8 cellular contexts compared by ENCODE assay signal in the genomic region with DNA sequence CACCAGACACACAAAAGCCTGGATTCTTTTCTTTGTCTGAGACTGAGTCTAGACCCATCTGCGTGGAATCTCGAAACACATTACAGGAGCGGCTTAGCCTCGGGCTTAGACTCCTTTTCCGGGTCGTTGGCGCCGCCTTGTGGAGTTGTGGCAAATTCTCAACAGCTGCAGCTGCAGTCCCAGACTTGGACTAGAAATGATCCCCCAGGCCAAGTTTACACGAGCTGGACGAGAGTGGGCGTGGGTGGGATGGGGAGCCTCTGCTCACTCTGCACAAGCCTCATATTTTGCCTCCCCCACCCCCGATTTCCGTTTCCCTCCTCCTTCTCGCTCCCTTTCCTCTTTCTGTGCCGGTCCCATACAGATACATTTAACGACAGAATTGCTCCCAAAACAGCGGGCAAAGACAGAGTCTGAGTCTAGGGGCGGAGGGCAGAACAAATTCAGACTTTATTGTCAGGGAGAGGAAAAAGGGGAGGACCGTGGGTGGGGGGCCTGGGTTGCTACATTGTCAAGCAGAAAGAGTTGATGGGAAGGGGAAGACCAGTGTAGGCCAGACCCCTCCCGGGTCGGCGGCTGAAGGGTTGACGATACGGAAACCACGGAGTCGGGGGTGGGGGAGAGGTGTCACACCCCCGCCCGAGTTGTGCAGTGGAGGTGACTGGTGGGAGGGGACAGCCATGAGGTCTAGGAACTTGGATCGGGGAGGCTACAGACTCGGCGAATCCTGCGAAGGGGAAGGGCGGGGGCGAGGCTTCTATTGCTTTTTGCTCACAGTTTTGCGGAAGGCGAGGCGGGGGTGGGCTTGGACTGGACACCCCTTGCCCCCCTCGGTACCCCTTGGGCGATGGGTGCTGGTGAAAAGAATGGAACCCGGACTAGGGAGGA. TPM values are rescaled to one million over a fixed set of nuclear protein-coding genes. Genes with fewer than 3 reads are reported as not detected.
DNase-seq lines count a peak whose midpoint lies in the region; ATAC-seq and TF ChIP-seq lines count a peak whose summit lies in the region.

No MANE protein-coding gene starts in this region.

- DNase-seq in GM23248, result peak; percentile 95
- peak; percentile 84 for DNase-seq in MG63
- peak; percentile 92 for DNase-seq in SK-MEL-5 (ENCODE audit: low read depth, low spot score)
- peak; percentile 90 for DNase-seq in activated naive CD4-positive, alpha-beta T cell treated with Interleukin-2 at 50 U/mL for 16 hours
- peak; percentile 83 for DNase-seq in glomerular visceral epithelial cell (ENCODE audit: extremely low spot score)
- peak; percentile 90 to 94 (median 94) for DNase-seq in ovary
- DNase-seq in thoracic aorta (ENCODE audit: low spot score), result peak; percentile 73

- H3K4me2 ChIP-seq in DOHH2 (ENCODE audit: low read length), result peak overlapping the region; percentile 55
- H3K4me2 ChIP-seq in GM23248 (ENCODE audit: unreplicated experiment), result peak overlapping the region; percentile 79

- in situ Hi-C loops in GM23248 (cut with MboI), result no loop called here
- in situ Hi-C loops in SK-MEL-5 (cut with HindIII; ENCODE audit: low pct_unique_long_range_greater_than_20kb, low sequenced_read_pairs), result no loop called here

- H3K9ac ChIP-seq in GM23248, result peak overlapping the region; percentile 50

- H3K27ac ChIP-seq in DOHH2 (ENCODE audit: low read depth, low read length) (no peak overlapping the region), GM23248 (no peak overlapping the region), ovary (peak overlapping the region; percentile 67 to 76), thoracic aorta (no peak overlapping the region)

- no peak for TF ChIP-seq EP300 in ovary (IDR thresholded peaks at IDR 0.05)

- H3K9me3 ChIP-seq in DOHH2 (ENCODE audit: control insufficient read depth, insufficient read depth, low read length) (no peaks in the 10 kb centered on the region), GM23248 (ENCODE audit: low read depth) (no peaks in the 10 kb centered on the region), MG63 (no peaks in the 10 kb centered on the region), ovary (no peaks in the 10 kb centered on the region), thoracic aorta (no peaks in the 10 kb centered on the region)

- H3K27me3 ChIP-seq in DOHH2 (ENCODE audit: control insufficient read depth, low read length) (0 out of 2 replicates have a peak, but pooled peaks cover 3% of the 10 kb centered on the region), GM23248 (replicated peaks; ENCODE audit: insufficient read depth) (no peaks in the 10 kb centered on the region), MG63 (no peaks in the 10 kb centered on the region), ovary (no peaks in the 10 kb centered on the region), thoracic aorta (replicated peaks; ENCODE audit: insufficient read depth) (no peaks in the 10 kb centered on the region)

- H3K9me2 ChIP-seq in DOHH2 (replicated peaks; ENCODE audit: control insufficient read depth, low read length) (no peaks in the 10 kb centered on the region), GM23248 (ENCODE audit: insufficient read depth) (no peaks in the 10 kb centered on the region)

- H3K79me2 ChIP-seq in DOHH2 (ENCODE audit: control insufficient read depth, low read length) (no peaks in the 10 kb centered on the region), GM23248 (ENCODE audit: insufficient read depth) (no peaks in the 10 kb centered on the region)

- no peaks in the 10 kb centered on the region for H3K36me3 ChIP-seq in DOHH2 (ENCODE audit: control insufficient read depth, low read length)
- no peaks in the 10 kb centered on the region for H3K36me3 ChIP-seq in GM23248 (ENCODE audit: low read depth)
- H3K36me3 ChIP-seq in MG63, result 0 out of 2 replicates have a peak, but pooled peaks cover 2% of the 10 kb centered on the region
- no peaks in the 10 kb centered on the region for H3K36me3 ChIP-seq in ovary
- H3K36me3 ChIP-seq in thoracic aorta, result peaks cover 3% of the 10 kb centered on the region

- H3K4me1 ChIP-seq in DOHH2 (ENCODE audit: control insufficient read depth, low read length) (peaks cover 34% of the 10 kb centered on the region), GM23248 (ENCODE audit: insufficient read depth) (peaks cover 15% of the 10 kb centered on the region), ovary (ENCODE audit: insufficient read depth) (peaks cover 12% of the 10 kb centered on the region), thoracic aorta (ENCODE audit: control insufficient read depth in 1 of 2, low read depth in 2 of 2) (peaks cover 10 to 34% of the 10 kb centered on the region in 2 donors)

- H3F3A ChIP-seq in DOHH2 (ENCODE audit: control insufficient read depth, insufficient read depth) (peaks cover 3% of the 10 kb centered on the region; the same call in 1 of the 2 replicates), GM23248 (ENCODE audit: insufficient read depth) (peaks cover 18% of the 10 kb centered on the region)

- 3 to 8% methylated on average over 36 to 40 of the region's 40 CpGs for WGBS in GM23248 (ENCODE audit: low coverage in 1 of 2, low lambda C conversion rate in 2 of 2, missing lambda C conversion rate in 2 of 2), 2 experiments
- 7 to 12% (median 8%) methylated on average over 40 of the region's 40 CpGs for WGBS in ovary, 3 donors

- peak; percentile 70 for ATAC-seq in thoracic aorta (ENCODE audit: insufficient number of reproducible peaks, low FRiP score, low read depth)

- peak overlapping the region; percentile 42 for H3K4me3 ChIP-seq in DOHH2 (ENCODE audit: low read length)
- H3K4me3 ChIP-seq in GM23248, result peak overlapping the region; percentile 74
- H3K4me3 ChIP-seq in MG63, result no peak overlapping the region
- H3K4me3 ChIP-seq in ovary, result peak overlapping the region; percentile 42
- H3K4me3 ChIP-seq in thoracic aorta, result peak overlapping the region; percentile 76

- H4K20me1 ChIP-seq in DOHH2 (ENCODE audit: control insufficient read depth, insufficient read depth, low read depth, low read length) (no peaks in the 10 kb centered on the region), GM23248 (ENCODE audit: insufficient read depth) (no peaks in the 10 kb centered on the region)

- TF ChIP-seq POLR2A in ovary (IDR thresholded peaks at IDR 0.05), result no peak

- TF ChIP-seq CTCF in DOHH2 (IDR thresholded peaks at IDR 0.05; ENCODE audit: low read depth, low read length, poor library complexity, severe bottlenecking) (peak; percentile 92), ovary (IDR thresholded peaks at IDR 0.05) (peak; percentile 42 to 89 (median 86)), thoracic aorta (IDR thresholded peaks at IDR 0.05) (peak; percentile 82)

- intact Hi-C loops in ovary (cut with DNase I), result loop anchor here (5.0 to 10.0 kb wide), 3 partner anchors 37 to 384 kb away; partner anchors contain the start of genes HOXC8 (in 2 of the 4), HOXC9 (in 2 of the 4) and HOXC10 (in 1 of the 4)

- peak overlapping the region; percentile 87 for H2AFZ ChIP-seq in GM23248

RNA-seq across cellular contexts. Expression of gene GPR84, which starts 4.7 kb away (rescaled TPM):
- not detected in 2 replicates for total RNA-seq in GM23248 (2014; rRNA removed; shearing (Covaris generic))
- polyA plus RNA-seq in GM23248 (2016; fragmentation: Nextera tagmentation; extraction: Ambion mirVana) (not detected in 2 replicates), ovary (under 1 TPM; 0.22 to 0.42 TPM)
- not detected in 2 replicates for total RNA-seq in MG63 (2014; rRNA removed; shearing (Covaris generic); ENCODE audit: low replicate concordance)
- 0.11 TPM in 1 of 2 replicates, not detected in the other for total RNA-seq in SK-MEL-5 (2014; rRNA removed; shearing (Covaris generic))
- polyA plus RNA-seq in SK-MEL-5 (2015; cell fraction: cytosol; rRNA removed), result 0.25 and 0.76 TPM in 2 replicates
- 0.52 and 0.73 TPM in 2 replicates for polyA plus RNA-seq in SK-MEL-5 (2015; cell fraction: nucleus; rRNA removed)
- total RNA-seq in ovary (1 to 10 TPM in 2 of 7 donors, under 1 TPM in 5; 0.12 to 3.1 (median 0.43) TPM), thoracic aorta (1 to 10 TPM in 1 of 2 donors, under 1 TPM in 1; 0.95 to 2.3 TPM)

RNA-seq across cellular contexts. Expression of gene ZNF385A, which starts 15.6 kb away (rescaled TPM):
- 1.6 and 1.8 TPM in 2 replicates for total RNA-seq in GM23248 (2014; rRNA removed; shearing (Covaris generic))
- 2.9 and 3.1 TPM in 2 replicates for polyA plus RNA-seq in GM23248 (2016; fragmentation: Nextera tagmentation; extraction: Ambion mirVana)
- 0.89 TPM in 1 of 2 replicates, not detected in the other for total RNA-seq in MG63 (2014; rRNA removed; shearing (Covaris generic); ENCODE audit: low replicate concordance)
- 1.1 and 3.1 TPM in 2 replicates for total RNA-seq in SK-MEL-5 (2014; rRNA removed; shearing (Covaris generic))
- polyA plus RNA-seq in SK-MEL-5 (2015; cell fraction: cytosol; rRNA removed), result 21.9 and 26.3 TPM in 2 replicates
- 2.1 and 3.5 TPM in 2 replicates for polyA plus RNA-seq in SK-MEL-5 (2015; cell fraction: nucleus; rRNA removed)
- total RNA-seq in ovary, result 10 to 100 TPM in 1 of 7 donors, 1 to 10 TPM in 6; 4.3 to 30.5 (median 6.5) TPM
- 1 to 10 TPM; 3.6 to 4.5 TPM for polyA plus RNA-seq in ovary
- 10 to 100 TPM in 1 of 2 donors, 1 to 10 TPM in 1; 7.4 to 19.0 TPM for total RNA-seq in thoracic aorta

RNA-seq across cellular contexts. Expression of gene COPZ1, which starts 44.0 kb away (rescaled TPM):
- total RNA-seq in GM23248 (2014; rRNA removed; shearing (Covaris generic)), result 149 and 204 TPM in 2 replicates
- 170 and 183 TPM in 2 replicates for polyA plus RNA-seq in GM23248 (2016; fragmentation: Nextera tagmentation; extraction: Ambion mirVana)
- total RNA-seq in MG63 (2014; rRNA removed; shearing (Covaris generic); ENCODE audit: low replicate concordance), result 243 and 381 TPM in 2 replicates
- 273 and 325 TPM in 2 replicates for total RNA-seq in SK-MEL-5 (2014; rRNA removed; shearing (Covaris generic))
- 216 and 226 TPM in 2 replicates for polyA plus RNA-seq in SK-MEL-5 (2015; cell fraction: cytosol; rRNA removed)
- polyA plus RNA-seq in SK-MEL-5 (2015; cell fraction: nucleus; rRNA removed), result 95.6 and 116 TPM in 2 replicates
- total RNA-seq in ovary, result 100 to 1,000 TPM in 4 of 7 donors, 10 to 100 TPM in 3; 41.7 to 117 (median 108) TPM
- polyA plus RNA-seq in ovary, result 100 to 1,000 TPM in 1 of 2 donors, 10 to 100 TPM in 1; 79.4 to 219 TPM
- 10 to 100 TPM; 38.7 to 59.4 TPM for total RNA-seq in thoracic aorta

RNA-seq across cellular contexts. Expression of gene ITGA5, which starts 50.1 kb away (rescaled TPM):
- 496 and 541 TPM in 2 replicates for total RNA-seq in GM23248 (2014; rRNA removed; shearing (Covaris generic))
- 402 and 416 TPM in 2 replicates for polyA plus RNA-seq in GM23248 (2016; fragmentation: Nextera tagmentation; extraction: Ambion mirVana)
- 74.3 and 91.5 TPM in 2 replicates for total RNA-seq in MG63 (2014; rRNA removed; shearing (Covaris generic); ENCODE audit: low replicate concordance)
- 19.2 and 22.6 TPM in 2 replicates for total RNA-seq in SK-MEL-5 (2014; rRNA removed; shearing (Covaris generic))
- polyA plus RNA-seq in SK-MEL-5 (2015; cell fraction: cytosol; rRNA removed), result 28.6 and 34.5 TPM in 2 replicates
- polyA plus RNA-seq in SK-MEL-5 (2015; cell fraction: nucleus; rRNA removed), result 28.0 and 58.7 TPM in 2 replicates
- total RNA-seq in ovary, result 10 to 100 TPM; 32.6 to 82.5 (median 41.5) TPM
- 10 to 100 TPM; 37.4 to 100.0 TPM for polyA plus RNA-seq in ovary
- total RNA-seq in thoracic aorta, result 100 to 1,000 TPM; 752 to 847 TPM

Comparison
In these comparisons a context has a peak if more than half of its experiments do, and no peak if none do; other contexts are left out.
1. H3K27ac ChIP-seq: peak in ovary (2 of 2); none in DOHH2 (single experiment), GM23248 (single experiment) and thoracic aorta (0 of 2).
2. Peak in every context shown above with its lines, with median percentiles within 50 percentile points of each other: CTCF ChIP-seq and DNase-seq.